Comparison of ENCODE assay signal across 22 cellular contexts in the genomic region with DNA sequence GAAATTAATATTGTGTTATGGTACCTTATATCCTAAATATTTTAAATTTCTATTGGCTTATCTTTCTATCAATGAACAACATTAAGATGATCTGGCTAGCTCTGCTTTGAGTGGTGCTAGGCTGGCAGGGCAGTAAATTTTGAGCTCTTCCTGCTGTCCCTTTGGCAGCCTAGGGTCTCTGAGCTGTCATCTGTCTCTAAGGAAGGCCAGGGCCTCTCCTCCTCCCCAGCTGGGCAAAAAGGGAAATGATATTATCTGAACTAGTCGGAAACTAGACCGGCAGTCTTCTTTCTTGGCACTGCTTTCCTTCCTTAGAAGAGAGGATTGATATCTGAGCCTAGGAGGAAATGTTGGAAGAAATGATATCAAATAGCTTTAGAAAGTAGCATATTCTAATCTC.
"Had no signal": no experiment of that assay in that cellular context is flagged by ENCODE, and none has a peak within 500 bp of the region (broad histone marks: within the 10 kb centered on the region; RNA-seq: fewer than 3 reads in every experiment).

No MANE protein-coding gene starts in this region.

- H3K4me3 Mint-ChIP-seq: activated CD4-positive, alpha-beta T cell treated with anti-CD3 and anti-CD28 coated beads, Interleukin-2, amount 10 ng/mL, durations not matched to agents 7 days and 5 days; activated CD8-positive, alpha-beta T cell treated with anti-CD3 and anti-CD28 coated beads, Interleukin-2, amount 10 ng/mL, durations not matched to agents 7 days and 5 days; activated naive CD4-positive, alpha-beta T cell treated with anti-CD3 and anti-CD28 coated beads, Interleukin-2, amount 10 ng/mL, durations not matched to agents 7 days and 5 days; activated naive CD8-positive, alpha-beta T cell treated with anti-CD3 and anti-CD28 coated beads, Interleukin-2, amount 50 U/mL, for 24 hours; activated T-cell treated with anti-CD3 and anti-CD28 coated beads, Interleukin-2, amount 50 U/mL, for 24 hours; naive thymus-derived CD4-positive, alpha-beta T cell; neural progenitor cell; T-helper 17 cell had no signal

- H3K9me3 Mint-ChIP-seq: activated naive CD4-positive, alpha-beta T cell treated with anti-CD3 and anti-CD28 coated beads, Interleukin-2, amount 10 ng/mL, durations not matched to agents 7 days and 5 days; activated naive CD8-positive, alpha-beta T cell treated with anti-CD3 and anti-CD28 coated beads, Interleukin-2, amount 50 U/mL, for 24 hours; neural progenitor cell had no signal

- H3K9ac ChIP-seq: neural progenitor cell had no signal

- H3K4me2 ChIP-seq: neural progenitor cell had no signal

- H3K4me1 Mint-ChIP-seq: activated CD4-positive, alpha-beta T cell treated with anti-CD3 and anti-CD28 coated beads, Interleukin-2, amount 10 ng/mL, durations not matched to agents 7 days and 5 days; activated naive CD4-positive, alpha-beta T cell treated with anti-CD3 and anti-CD28 coated beads, Interleukin-2, amount 10 ng/mL, durations not matched to agents 7 days and 5 days; activated naive CD8-positive, alpha-beta T cell treated with anti-CD3 and anti-CD28 coated beads, Interleukin-2, amount 50 U/mL, for 24 hours; naive thymus-derived CD4-positive, alpha-beta T cell; neural progenitor cell; T-helper 17 cell had no signal

- H2AFZ ChIP-seq: neural progenitor cell had no signal

- FAIRE-seq: urothelium cell line had no signal

- H3K27me3 ChIP-seq: brain microvascular endothelial cell, neural progenitor cell, right atrium auricular region, tibial artery had no signal

- H3K36me3 Mint-ChIP-seq: activated naive CD4-positive, alpha-beta T cell treated with anti-CD3 and anti-CD28 coated beads, Interleukin-2, amount 10 ng/mL, durations not matched to agents 7 days and 5 days; naive thymus-derived CD4-positive, alpha-beta T cell; neural progenitor cell had no signal

- H3K36me3 ChIP-seq: brain microvascular endothelial cell, neural progenitor cell, right atrium auricular region, tibial artery had no signal

- DNase-seq: activated CD4-positive, alpha-beta T cell treated with anti-CD3 and anti-CD28 coated beads, Interleukin-2, amount 10 ng/mL, durations not matched to agents 7 days and 5 days; activated CD8-positive, alpha-beta T cell treated with anti-CD3 and anti-CD28 coated beads, Interleukin-2, amount 10 ng/mL, durations not matched to agents 7 days and 5 days; activated effector memory CD4-positive, alpha-beta T cell treated with Interleukin-2 at 50 U/mL for 16 hours; activated naive CD4-positive, alpha-beta T cell treated with anti-CD3 and anti-CD28 coated beads, Interleukin-2, amount 10 ng/mL, durations not matched to agents 7 days and 5 days; activated naive CD8-positive, alpha-beta T cell treated with anti-CD3 and anti-CD28 coated beads, Interleukin-2, amount 50 U/mL, for 24 hours; activated T-cell treated with anti-CD3 and anti-CD28 coated beads, Interleukin-2, amount 50 U/mL, for 24 hours; anterior cingulate cortex; brain microvascular endothelial cell; central memory CD4-positive, alpha-beta T cell; cortex of kidney; effector CD8-positive, alpha-beta T cell; mesenchymal stem cell; naive thymus-derived CD4-positive, alpha-beta T cell; stimulated activated CD4-positive, alpha-beta T cell treated with anti-CD3 and anti-CD28 coated beads, Interleukin-12 subunit alpha, Interleukin-12 subunit beta, amount 100 ng/mL, for 4 hours; stimulated activated CD4-positive, alpha-beta T cell treated with anti-CD3 and anti-CD28 coated beads, Interleukin-1b, Interleukin-23, amount 100 ng/mL, for 48 hours; stimulated activated naive CD8-positive, alpha-beta T cell treated with anti-CD3 and anti-CD28 coated beads, Interleukin-15, Interleukin-2, amounts not matched to agents 100 U/mL and 50 U/mL, for 24 hours; T-helper 17 cell; tibial artery had no signal

- H3K27ac Mint-ChIP-seq: activated CD4-positive, alpha-beta T cell treated with anti-CD3 and anti-CD28 coated beads, Interleukin-2, amount 10 ng/mL, durations not matched to agents 7 days and 5 days; activated CD8-positive, alpha-beta T cell treated with anti-CD3 and anti-CD28 coated beads, Interleukin-2, amount 10 ng/mL, durations not matched to agents 7 days and 5 days; activated naive CD4-positive, alpha-beta T cell treated with anti-CD3 and anti-CD28 coated beads, Interleukin-2, amount 10 ng/mL, durations not matched to agents 7 days and 5 days; activated naive CD8-positive, alpha-beta T cell treated with anti-CD3 and anti-CD28 coated beads, Interleukin-2, amount 50 U/mL, for 24 hours; activated T-cell treated with anti-CD3 and anti-CD28 coated beads, Interleukin-2, amount 50 U/mL, for 24 hours; naive thymus-derived CD4-positive, alpha-beta T cell; neural progenitor cell; progenitor cell of endocrine pancreas; T-helper 17 cell had no signal

- H3K27me3 Mint-ChIP-seq: activated CD4-positive, alpha-beta T cell treated with anti-CD3 and anti-CD28 coated beads, Interleukin-2, amount 10 ng/mL, durations not matched to agents 7 days and 5 days; activated naive CD4-positive, alpha-beta T cell treated with anti-CD3 and anti-CD28 coated beads, Interleukin-2, amount 10 ng/mL, durations not matched to agents 7 days and 5 days; activated naive CD8-positive, alpha-beta T cell treated with anti-CD3 and anti-CD28 coated beads, Interleukin-2, amount 50 U/mL, for 24 hours; activated T-cell treated with anti-CD3 and anti-CD28 coated beads, Interleukin-2, amount 50 U/mL, for 24 hours; progenitor cell of endocrine pancreas; T-helper 17 cell had no signal

- H3K4me1 ChIP-seq: neural progenitor cell, right atrium auricular region, tibial artery had no signal

- H3K27ac ChIP-seq: brain microvascular endothelial cell, neural progenitor cell, right atrium auricular region, tibial artery had no signal

- ATAC-seq: activated CD8-positive, alpha-beta T cell treated with anti-CD3 and anti-CD28 coated beads, Interleukin-2, amount 10 ng/mL, durations not matched to agents 7 days and 5 days; activated naive CD8-positive, alpha-beta T cell treated with anti-CD3 and anti-CD28 coated beads, Interleukin-2, amount 50 U/mL, for 24 hours; naive thymus-derived CD4-positive, alpha-beta T cell; stimulated activated naive CD8-positive, alpha-beta T cell treated with anti-CD3 and anti-CD28 coated beads, Interleukin-15, Interleukin-2, amounts not matched to agents 100 U/mL and 50 U/mL, for 24 hours; T-helper 17 cell had no signal

- H3K4me3 ChIP-seq: neural progenitor cell, right atrium auricular region, tibial artery had no signal

- H3K9me3 ChIP-seq: right atrium auricular region, tibial artery had no signal
